Comparison of ENCODE assay signal across 15 cellular contexts in genomic region chrX:19827088-19827487, GRCh38.
DNase-seq lines count a peak whose midpoint lies in the region; ATAC-seq, FAIRE-seq and TF ChIP-seq lines count a peak whose summit lies in the region.
"Had no signal": no experiment of that assay in that cellular context is flagged by ENCODE, and none has a peak within 500 bp of the region (broad histone marks: within the 10 kb centered on the region; RNA-seq: fewer than 3 reads in every experiment).

No MANE protein-coding gene starts in this region.

- POLR2A ChIA-PET in activated CD4-positive, alpha-beta T cell treated with anti-CD3 and anti-CD28 coated beads, Interleukin-2, amount 10 ng/mL, durations not matched to agents 7 days and 5 days (lab: Charles Lee) = no interaction called here
- POLR2A ChIA-PET in T-cell (lab: Charles Lee) (interaction anchor here in 1 of 2 donors (0.5 kb wide), 1 partner anchor 180 kb away, joined by 3 read pairs; no protein-coding TSS in a partner anchor), K562 (lab: Yijun Ruan, JAX) (interaction anchor here (1.5 kb wide), 1 partner anchor 16 kb away, joined by 3 read pairs; no protein-coding TSS in a partner anchor), SK-N-SH (lab: Yijun Ruan, JAX) (no interaction called here)

- H3F3A ChIP-seq in SK-N-SH (replicated peaks; ENCODE audit: insufficient read depth) = peaks cover 4% of the 10 kb centered on the region

- no peaks in the 10 kb centered on the region for H3K9me2 ChIP-seq in SK-N-SH

- H3K27ac Mint-ChIP-seq in activated CD4-positive, alpha-beta T cell treated with anti-CD3 and anti-CD28 coated beads, Interleukin-2, amount 10 ng/mL, durations not matched to agents 7 days and 5 days = peak overlapping the region; percentile 91
- H3K27ac Mint-ChIP-seq in T-cell = peak overlapping the region; percentile 92 to 93

- no peaks in the 10 kb centered on the region for H3K79me1 ChIP-seq in neuronal stem cell (ENCODE audit: low read depth, low read length)

- DNase-seq in activated CD4-positive, alpha-beta T cell treated with anti-CD3 and anti-CD28 coated beads, Interleukin-2, amount 10 ng/mL, durations not matched to agents 7 days and 5 days = no peak
- DNase-seq in activated CD4-positive, alpha-beta T cell treated with anti-CD3 and anti-CD28 coated beads, Interleukin-2, amount 50 U/mL, for 4 hours = no peak
- DNase-seq in T-cell (peak in 2 of 34 experiments; percentile 18 to 35), K562 (ENCODE audit: extremely low read depth in 1 of 4, low spot score in 3 of 4) (no peak), neuronal stem cell (ENCODE audit: low spot score) (no peak), HCEC 1CT (no peak), SK-N-SH (no peak)
- DNase-seq: activated CD4-positive, CD25-positive, alpha-beta regulatory T cell; activated effector memory CD4-positive, alpha-beta T cell treated with anti-CD3 and anti-CD28 coated beads, Interleukin-2, amount 50 U/mL, for 16 hours; mammary epithelial cell had no signal

- no peak overlapping the region for H3K4me3 ChIP-seq in K562
- H3K4me3 ChIP-seq in neuronal stem cell (ENCODE audit: low read length in 2 of 2) = no peak overlapping the region
- H3K4me3 ChIP-seq in SK-N-SH (ENCODE audit: low read depth in 2 of 2, low read length in 1 of 2) = no peak overlapping the region
- H3K4me3 ChIP-seq: A549 had no signal

- no peak overlapping the region for H2BK15ac ChIP-seq in neuronal stem cell (ENCODE audit: low read length)

- H3K4me1 ChIP-seq in K562 (replicated peaks in 1 of 2; ENCODE audit: control insufficient read depth in 2 of 2, insufficient read depth in 2 of 2, low read length in 2 of 2) (no peaks in the 10 kb centered on the region), neuronal stem cell (ENCODE audit: control insufficient read depth in 2 of 2, insufficient read depth in 1 of 2, low read depth in 1 of 2, low read length in 2 of 2) (no peaks in the 10 kb centered on the region), SK-N-SH (ENCODE audit: control insufficient read depth in 1 of 2, insufficient read depth in 2 of 2, low read depth in 1 of 2, low read length in 1 of 2) (no peaks in the 10 kb centered on the region)
- H3K4me1 ChIP-seq: A549 had no signal

- peak overlapping the region; percentile 20 for H3K4me3 Mint-ChIP-seq in activated CD4-positive, alpha-beta T cell treated with anti-CD3 and anti-CD28 coated beads, Interleukin-2, amount 10 ng/mL, durations not matched to agents 7 days and 5 days
- peak overlapping the region; percentile 21 to 55 (median 29) for H3K4me3 Mint-ChIP-seq in T-cell

- H2BK12ac ChIP-seq in neuronal stem cell (ENCODE audit: low read length) = no peak overlapping the region

- H3K23ac ChIP-seq in neuronal stem cell (ENCODE audit: low read depth, low read length, poor library complexity) = no peak overlapping the region

- WGBS in K562 (ENCODE audit: insufficient coverage, low coverage, missing lambda C conversion rate) = 0% methylated on average over 2 of the region's 2 CpGs
- WGBS in neuronal stem cell (ENCODE audit: extremely low coverage in 2 of 2, insufficient read length in 2 of 2, insufficient replicate concordance in 1 of 2), 2 donors = no CpG with 5 or more reads among the region's 2 CpGs
- WGBS in SK-N-SH (ENCODE audit: low lambda C conversion rate) = 49% methylated on average over 2 of the region's 2 CpGs

- intact Hi-C loops in K562 (cut with micrococcal nuclease) = no loop called here

- H2BK5ac ChIP-seq in neuronal stem cell (ENCODE audit: low read length) = no peak overlapping the region

- H3K4me2 ChIP-seq in K562 (ENCODE audit: insufficient read depth, low read length) (no peak overlapping the region), neuronal stem cell (ENCODE audit: insufficient read depth, low read length, poor library complexity, severe bottlenecking) (no peak overlapping the region), SK-N-SH (no peak overlapping the region)
- H3K4me2 ChIP-seq: A549 had no signal

- no peak overlapping the region for H2AK5ac ChIP-seq in neuronal stem cell (ENCODE audit: low read depth, low read length)

- H3K36me3 Mint-ChIP-seq in activated CD4-positive, alpha-beta T cell treated with anti-CD3 and anti-CD28 coated beads, Interleukin-2, amount 10 ng/mL, durations not matched to agents 7 days and 5 days (ENCODE audit: low read depth) = peaks cover 18% of the 10 kb centered on the region
- H3K36me3 Mint-ChIP-seq in T-cell = no peaks in the 10 kb centered on the region

- no peak for TF ChIP-seq CTCF in K562 (IDR thresholded peaks at IDR 0.05 in 2 of 3, conservative IDR thresholded peaks at IDR 0.05 in 1 of 3; ENCODE audit: insufficient read depth in 2 of 3, low read depth in 1 of 3, low read length in 3 of 3)
- no peak for TF ChIP-seq CTCF in SK-N-SH (IDR thresholded peaks at IDR 0.05)

- no peak overlapping the region for H4K8ac ChIP-seq in neuronal stem cell (ENCODE audit: low read depth, low read length)

- no peak overlapping the region for H2BK120ac ChIP-seq in neuronal stem cell (ENCODE audit: low read depth, low read length)

- H3K36me3 ChIP-seq in K562 (ENCODE audit: control insufficient read depth, insufficient read depth, low read length) = no peaks in the 10 kb centered on the region
- no peaks in the 10 kb centered on the region for H3K36me3 ChIP-seq in neuronal stem cell (replicated peaks in 1 of 2; ENCODE audit: control insufficient read depth in 2 of 2, insufficient read depth in 2 of 2, low read length in 2 of 2)
- no peaks in the 10 kb centered on the region for H3K36me3 ChIP-seq in SK-N-SH (replicated peaks in 1 of 2; ENCODE audit: control insufficient read depth in 1 of 2, insufficient read depth in 2 of 2, low read length in 1 of 2)

- TF ChIP-seq RAD21 in K562 (CRISPR knock-in tag; conservative IDR thresholded peaks at IDR 0.05 in 1 of 2, IDR thresholded peaks at IDR 0.05 in 1 of 2) (no peak), SK-N-SH (IDR thresholded peaks at IDR 0.05; ENCODE audit: low read length) (no peak)

- peaks cover 46% of the 10 kb centered on the region for H3K4me1 Mint-ChIP-seq in activated CD4-positive, alpha-beta T cell treated with anti-CD3 and anti-CD28 coated beads, Interleukin-2, amount 10 ng/mL, durations not matched to agents 7 days and 5 days
- peaks cover 38 to 54% (median 42%) of the 10 kb centered on the region in 3 donors for H3K4me1 Mint-ChIP-seq in T-cell

- H3K27ac ChIP-seq in K562 (ENCODE audit: extremely low read depth, low read depth, low read length) = no peak overlapping the region
- H3K27ac ChIP-seq in neuronal stem cell (replicated peaks; ENCODE audit: low read length) = no peak overlapping the region
- no peak overlapping the region for H3K27ac ChIP-seq in SK-N-SH (ENCODE audit: low read depth in 2 of 2, low read length in 1 of 2)
- H3K27ac ChIP-seq: A549 had no signal

- H3K9me3 ChIP-seq in K562 (replicated peaks; ENCODE audit: control insufficient read depth, insufficient read depth, low read depth, low read length) (no peaks in the 10 kb centered on the region), neuronal stem cell (replicated peaks in 1 of 2; ENCODE audit: control insufficient read depth in 2 of 2, insufficient read depth in 1 of 2, low read depth in 1 of 2, low read length in 2 of 2) (no peaks in the 10 kb centered on the region), SK-N-SH (no peaks in the 10 kb centered on the region; the same call in 1 of the 2 replicates)
- H3K9me3 ChIP-seq: A549 had no signal

- H4K20me1 ChIP-seq in K562 (replicated peaks; ENCODE audit: control insufficient read depth, insufficient read depth, low read length) = no peaks in the 10 kb centered on the region
- no peaks in the 10 kb centered on the region for H4K20me1 ChIP-seq in SK-N-SH (ENCODE audit: insufficient read depth)

- CTCF ChIA-PET in activated CD4-positive, alpha-beta T cell treated with anti-CD3 and anti-CD28 coated beads, Interleukin-2, amount 10 ng/mL, durations not matched to agents 7 days and 5 days (lab: Charles Lee) = interaction anchor here (0.8 to 1.7 kb wide), 6 partner anchors 8 to 93 kb away, joined by 3 to 4 read pairs (median 3); no protein-coding TSS in a partner anchor
- CTCF ChIA-PET in T-cell (lab: Charles Lee) = interaction anchor here in 1 of 2 donors (0.5 to 0.7 kb wide), 3 partner anchors 11 to 88 kb away, joined by 3 to 4 read pairs (median 4); partner anchors contain the start of gene SH3KBP1
- CTCF ChIA-PET in K562 (lab: Yijun Ruan, JAX; ENCODE audit: low intra/inter-chr PET ratio) = no interaction called here
- CTCF ChIA-PET in SK-N-SH (lab: Yijun Ruan, JAX) = no interaction called here

- no peak overlapping the region for H4K91ac ChIP-seq in neuronal stem cell (ENCODE audit: low read depth, low read length, poor library complexity)

- TF ChIP-seq EP300 in K562 (IDR thresholded peaks at IDR 0.05; ENCODE audit: low read length) = no peak
- no peak for TF ChIP-seq EP300 in SK-N-SH (IDR thresholded peaks at IDR 0.05; ENCODE audit: borderline replicate concordance in 1 of 2, low read depth in 1 of 2, low read length in 1 of 2)

- peak; percentile 43 to 71 (median 60) for ATAC-seq in T-cell (replicated peaks in 1 of 4)
- no peak for ATAC-seq in K562
- no peak for ATAC-seq in HG02852 (IDR thresholded peaks at IDR 0.05; ENCODE audit: unreplicated experiment)
- ATAC-seq: A549, HCT116 had no signal

- no peak overlapping the region for H3K14ac ChIP-seq in neuronal stem cell (ENCODE audit: low read length)

- in situ Hi-C loops in K562 (cut with MboI) = no loop called here

- no peak for TF ChIP-seq POLR2A in K562 (conservative IDR thresholded peaks at IDR 0.05)

- no peaks in the 10 kb centered on the region for H3K27me3 ChIP-seq in K562 (ENCODE audit: control insufficient read depth in 2 of 2, insufficient read depth in 2 of 2, low read length in 2 of 2)
- no peaks in the 10 kb centered on the region for H3K27me3 ChIP-seq in neuronal stem cell (ENCODE audit: control insufficient read depth in 3 of 3, insufficient read depth in 3 of 3, low read depth in 1 of 3, low read length in 3 of 3)
- 0 out of 2 replicates have a peak, but pooled peaks cover 5% of the 10 kb centered on the region for H3K27me3 ChIP-seq in SK-N-SH (ENCODE audit: insufficient read depth)

- no peaks in the 10 kb centered on the region for H3K79me2 ChIP-seq in K562 (ENCODE audit: control insufficient read depth, insufficient read depth, low read length)
- H3K79me2 ChIP-seq in SK-N-SH (ENCODE audit: insufficient read depth) = no peaks in the 10 kb centered on the region; the same call in 1 of the 2 replicates

- no peak overlapping the region for H3K9ac ChIP-seq in K562 (ENCODE audit: insufficient read depth in 1 of 2, low read depth in 2 of 2, low read length in 2 of 2)
- H3K9ac ChIP-seq in neuronal stem cell (ENCODE audit: low read depth, low read length, poor library complexity) = no peak overlapping the region
- H3K9ac ChIP-seq in SK-N-SH = no peak overlapping the region

- H2AFZ ChIP-seq in K562 (ENCODE audit: low read depth, low read length) (0 out of 2 replicates have a peak overlapping the region, but pooled peaks have one; percentile 24), neuronal stem cell (ENCODE audit: low read length) (peak overlapping the region; percentile 62), SK-N-SH (ENCODE audit: low read depth) (no peak overlapping the region)

- H3K27me3 Mint-ChIP-seq in activated CD4-positive, alpha-beta T cell treated with anti-CD3 and anti-CD28 coated beads, Interleukin-2, amount 10 ng/mL, durations not matched to agents 7 days and 5 days = no peaks in the 10 kb centered on the region
- H3K27me3 Mint-ChIP-seq in T-cell = no peaks in the 10 kb centered on the region

- no peak for FAIRE-seq in K562 (lab: Jason Lieb, UNC)
- FAIRE-seq: endometrium, frontal cortex had no signal

- H3K9me1 ChIP-seq in K562 (ENCODE audit: control insufficient read depth, insufficient read depth, low read length) = no peaks in the 10 kb centered on the region

- no peaks in the 10 kb centered on the region for H3K9me3 Mint-ChIP-seq in activated CD4-positive, alpha-beta T cell treated with anti-CD3 and anti-CD28 coated beads, Interleukin-2, amount 10 ng/mL, durations not matched to agents 7 days and 5 days
- no peaks in the 10 kb centered on the region for H3K9me3 Mint-ChIP-seq in T-cell

- H3K18ac ChIP-seq in neuronal stem cell (ENCODE audit: low read length) = no peak overlapping the region

- BruUV-seq in K562 (replicated peaks; lab: Mats Ljungman, UMichigan) = no TSS peak

- H3K4ac ChIP-seq in neuronal stem cell (ENCODE audit: low read length) = no peak overlapping the region

Comparison
In these comparisons a context has a peak if more than half of its experiments do, and no peak if none do; other contexts are left out.
1. ATAC-seq: peak in T-cell (4 of 4); none in K562 (single experiment) and HG02852 (single experiment).